8 cellular contexts compared by ENCODE assay signal in the genomic region with DNA sequence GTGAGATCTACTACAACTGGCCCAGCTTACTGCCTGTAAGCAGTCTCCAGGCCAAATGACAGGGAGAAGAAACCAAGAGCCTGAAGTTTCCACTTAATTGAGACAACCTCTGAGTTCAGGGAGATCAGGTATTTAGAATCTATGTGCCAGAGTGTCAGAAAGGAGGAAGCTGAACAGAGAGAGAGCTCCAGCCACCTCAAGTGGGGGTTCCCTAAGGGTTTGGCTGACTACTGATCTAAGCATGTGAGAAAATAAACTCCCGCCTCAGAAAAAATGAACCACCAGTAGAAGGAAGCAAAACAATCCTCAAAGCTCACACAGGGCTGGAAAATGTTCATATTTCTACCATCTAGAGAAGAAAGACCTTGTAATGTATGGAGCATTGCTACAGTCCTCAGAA. TPM values are rescaled to one million over a fixed set of nuclear protein-coding genes. Genes with fewer than 3 reads are reported as not detected.
A peak's percentile ranks its signal among the peaks of the same experiment; 100 is the strongest.
DNase-seq lines count a peak whose midpoint lies in the region; ATAC-seq, FAIRE-seq and TF ChIP-seq lines count a peak whose summit lies in the region.

No MANE protein-coding gene starts in this region.

- H3K4me1 Mint-ChIP-seq in astrocyte (ENCODE audit: low read depth, unreplicated experiment), result peaks cover 20% of the 10 kb centered on the region
- H3K4me1 Mint-ChIP-seq in neural progenitor cell, result peaks cover 2% of the 10 kb centered on the region

- peak overlapping the region; percentile 34 for H3K4me2 ChIP-seq in astrocyte (ENCODE audit: low read length)
- no peak overlapping the region for H3K4me2 ChIP-seq in neural progenitor cell

- H3K27me3 ChIP-seq in astrocyte (ENCODE audit: insufficient read depth, low read length) (no peaks in the 10 kb centered on the region), spleen (replicated peaks in 1 of 7) (no peaks in the 10 kb centered on the region), neural progenitor cell (no peaks in the 10 kb centered on the region), Peyer's patch (no peaks in the 10 kb centered on the region)

- H4K20me1 ChIP-seq in astrocyte (ENCODE audit: insufficient read depth, low read length) (peaks cover 56% of the 10 kb centered on the region), neural progenitor cell (ENCODE audit: low read depth) (peaks cover 50% of the 10 kb centered on the region)

- FAIRE-seq in astrocyte (lab: Jason Lieb, UNC), result no peak

- no peaks in the 10 kb centered on the region for H3F3A ChIP-seq in neural progenitor cell (ENCODE audit: low read depth)

- no peak overlapping the region for H3K4me3 ChIP-seq in astrocyte (ENCODE audit: insufficient read depth, low read depth, low read length)
- no peak overlapping the region for H3K4me3 ChIP-seq in spleen
- no peak overlapping the region for H3K4me3 ChIP-seq in neural progenitor cell
- H3K4me3 ChIP-seq in Peyer's patch, result no peak overlapping the region

- H2AFZ ChIP-seq in astrocyte (ENCODE audit: low read depth, low read length) (no peak overlapping the region), neural progenitor cell (replicated peaks) (no peak overlapping the region)

- H3K27me3 Mint-ChIP-seq in astrocyte (ENCODE audit: low read depth, unreplicated experiment), result no peaks in the 10 kb centered on the region
- H3K27me3 Mint-ChIP-seq in neural progenitor cell (ENCODE audit: insufficient read depth, low read depth), result peaks cover 2% of the 10 kb centered on the region

- peak overlapping the region; percentile 24 for H3K27ac Mint-ChIP-seq in astrocyte (ENCODE audit: unreplicated experiment)
- no peak overlapping the region for H3K27ac Mint-ChIP-seq in neural progenitor cell

- ATAC-seq in GM18909 (IDR thresholded peaks at IDR 0.05; ENCODE audit: poor library complexity, unreplicated experiment), result peak; percentile 74
- peak; percentile 87 for ATAC-seq in HG03432 (IDR thresholded peaks at IDR 0.05; ENCODE audit: unreplicated experiment)

- H3K9ac ChIP-seq in astrocyte (ENCODE audit: low read length) (no peak overlapping the region), neural progenitor cell (no peak overlapping the region)

- TF ChIP-seq CTCF in astrocyte (IDR thresholded peaks at IDR 0.05; ENCODE audit: insufficient read depth, low read depth, low read length) (no peak), spleen (IDR thresholded peaks at IDR 0.05 in 8 of 11, conservative IDR thresholded peaks at IDR 0.05 in 3 of 11) (no peak), neural progenitor cell (IDR thresholded peaks at IDR 0.05) (no peak), Peyer's patch (IDR thresholded peaks at IDR 0.05) (no peak)

- H3K4me3 Mint-ChIP-seq in astrocyte (ENCODE audit: unreplicated experiment) (no peak overlapping the region), neural progenitor cell (no peak overlapping the region)

- intact Hi-C loops in spleen (cut with DNase I; ENCODE audit: low total_unique reads), result no loop called here

- H3K27ac ChIP-seq in astrocyte (ENCODE audit: low read depth, low read length) (no peak overlapping the region), spleen (peak overlapping the region; percentile 26 to 68 (median 54)), neural progenitor cell (no peak overlapping the region), Peyer's patch (no peak overlapping the region)

- H3K9me3 Mint-ChIP-seq in astrocyte (ENCODE audit: unreplicated experiment) (no peaks in the 10 kb centered on the region), neural progenitor cell (peaks cover 7% of the 10 kb centered on the region)

- H3K79me2 ChIP-seq in astrocyte (ENCODE audit: insufficient read depth, low read length) (peaks cover 97% of the 10 kb centered on the region), neural progenitor cell (ENCODE audit: low read depth) (peaks cover 100% of the 10 kb centered on the region)

- H3K36me3 ChIP-seq in astrocyte (ENCODE audit: insufficient read depth, low read length), result no peaks in the 10 kb centered on the region
- H3K36me3 ChIP-seq in spleen, result peaks cover 0 to 4% (median 0%) of the 10 kb centered on the region in 6 donors
- no peaks in the 10 kb centered on the region for H3K36me3 ChIP-seq in neural progenitor cell
- H3K36me3 ChIP-seq in Peyer's patch, result no peaks in the 10 kb centered on the region

- no peaks in the 10 kb centered on the region for H3K9me3 ChIP-seq in astrocyte (ENCODE audit: insufficient read depth, low read depth, low read length)
- H3K9me3 ChIP-seq in spleen, result no peaks in the 10 kb centered on the region
- no peaks in the 10 kb centered on the region for H3K9me3 ChIP-seq in neural progenitor cell (ENCODE audit: low read depth)
- H3K9me3 ChIP-seq in Peyer's patch, result no peaks in the 10 kb centered on the region

- WGBS in spleen, 5 donors, result 31 to 52% (median 37%) methylated on average over 1 of the region's 1 CpG

- DNase-seq in AG20443 (ENCODE audit: low spot score) (peak; percentile 32), astrocyte (ENCODE audit: low read depth) (peak; percentile 56), spleen (no peak), neural progenitor cell (ENCODE audit: low spot score) (no peak), midbrain (lab: John Stamatoyannopoulos, UW) (no peak), Peyer's patch (no peak)

- TF ChIP-seq POLR2A in spleen (IDR thresholded peaks at IDR 0.05) (no peak), Peyer's patch (IDR thresholded peaks at IDR 0.05) (no peak)

- H3K36me3 Mint-ChIP-seq in astrocyte (ENCODE audit: low read depth, unreplicated experiment) (no peaks in the 10 kb centered on the region), neural progenitor cell (peaks cover 29% of the 10 kb centered on the region)

- peaks cover 7% of the 10 kb centered on the region for H3K4me1 ChIP-seq in astrocyte (ENCODE audit: insufficient read depth, low read length)
- H3K4me1 ChIP-seq in spleen, result peaks cover 21 to 99% (median 65%) of the 10 kb centered on the region in 6 donors
- H3K4me1 ChIP-seq in neural progenitor cell, result no peaks in the 10 kb centered on the region
- H3K4me1 ChIP-seq in Peyer's patch, result peaks cover 0 to 8% (median 0%) of the 10 kb centered on the region in 4 donors

RNA-seq across cellular contexts. Expression of a gene that starts 25.0 kb away (rescaled TPM):
- total RNA-seq in astrocyte, result 243 and 254 TPM in 2 replicates
- 100 to 1,000 TPM; 115 to 205 (median 161) TPM for total RNA-seq in spleen
- polyA plus RNA-seq in spleen, result 10 to 100 TPM in 2 of 3 donors, 1 to 10 TPM in 1; 7.6 to 12.1 (median 11.1) TPM
- 150 and 153 TPM in 2 replicates for total RNA-seq in neural progenitor cell (ENCODE audit: low replicate concordance)
- 10 to 100 TPM; 42.9 to 83.3 (median 62.7) TPM for total RNA-seq in Peyer's patch

RNA-seq across cellular contexts. Expression of a gene that starts 46.6 kb away (rescaled TPM):
- total RNA-seq in astrocyte, result 20.9 and 24.5 TPM in 2 replicates
- total RNA-seq in spleen, result 10 to 100 TPM; 14.1 to 24.0 (median 20.1) TPM
- polyA plus RNA-seq in spleen, result 1 to 10 TPM; 2.3 to 4.4 (median 2.4) TPM
- total RNA-seq in neural progenitor cell (ENCODE audit: low replicate concordance), result 15.4 and 25.0 TPM in 2 replicates
- total RNA-seq in Peyer's patch, result 10 to 100 TPM in 2 of 4 donors, 1 to 10 TPM in 2; 7.4 to 12.7 (median 10.4) TPM

Comparison
In these comparisons a context has a peak if more than half of its experiments do, and no peak if none do; other contexts are left out.
1. DNase-seq: peak in AG20443 (single experiment) and astrocyte (single experiment); none in spleen (single experiment), neural progenitor cell (single experiment), midbrain (single experiment) and Peyer's patch (0 of 3).
2. H3K27ac ChIP-seq: peak in spleen (8 of 8); none in astrocyte (single experiment), neural progenitor cell (single experiment) and Peyer's patch (0 of 4).